Comparison of ENCODE assay signal across 23 cellular contexts in the genomic region with DNA sequence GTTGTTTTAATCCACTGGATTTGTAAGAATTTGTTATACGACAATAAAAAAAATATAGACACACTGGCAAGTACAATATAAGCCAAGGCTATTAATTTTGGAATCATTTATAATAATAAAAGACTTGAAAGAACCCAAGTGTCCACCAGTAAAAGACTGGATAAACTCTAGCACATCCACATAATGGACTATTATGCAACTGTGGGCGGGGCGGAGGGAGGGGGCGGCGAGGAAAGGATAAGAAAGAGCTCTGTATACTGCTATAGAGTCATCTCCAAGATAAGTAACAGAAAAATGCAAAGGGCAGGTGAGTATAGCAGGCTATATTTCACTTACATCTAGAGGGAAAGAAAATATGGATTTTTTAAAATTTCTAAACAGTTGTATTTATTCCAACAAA.
DNase-seq lines count a peak whose midpoint lies in the region; ATAC-seq and TF ChIP-seq lines count a peak whose summit lies in the region.
"Had no signal": no experiment of that assay in that cellular context is flagged by ENCODE, and none has a peak within 500 bp of the region (broad histone marks: within the 10 kb centered on the region; RNA-seq: fewer than 3 reads in every experiment).

No MANE protein-coding gene starts in this region.

- no peak overlapping the region for H3K27ac ChIP-seq in right cardiac atrium (ENCODE audit: low read length)
- H3K27ac ChIP-seq: A549; BLaER1 treated with 17β-estradiol and CSF1 and Interleukin-3, amounts not matched to agents 10 nM and 100 nM had no signal

- no peak overlapping the region for H3K4me3 ChIP-seq in epithelial cell of esophagus (ENCODE audit: low read length)
- no peak overlapping the region for H3K4me3 ChIP-seq in right cardiac atrium (ENCODE audit: low read length)
- no peak overlapping the region for H3K4me3 ChIP-seq in Caco-2 (ENCODE audit: low read depth, low read length)
- H3K4me3 ChIP-seq: A549; BLaER1 treated with 17β-estradiol and CSF1 and Interleukin-3, amounts not matched to agents 10 nM and 100 nM; GM23338 had no signal

- 93% methylated on average over 5 of the region's 5 CpGs for WGBS in right cardiac atrium

- H3K4me3 Mint-ChIP-seq in Caco-2 (ENCODE audit: unreplicated experiment): no peak overlapping the region
- H3K4me3 Mint-ChIP-seq: CD14-positive monocyte; CD4-positive, alpha-beta T cell; CD8-positive, alpha-beta memory T cell; GM23338; H9 had no signal

- no peaks in the 10 kb centered on the region for H3K27me3 Mint-ChIP-seq in Caco-2 (ENCODE audit: insufficient read depth, unreplicated experiment)
- H3K27me3 Mint-ChIP-seq: CD4-positive, alpha-beta T cell; CD8-positive, alpha-beta memory T cell had no signal

- no peak for ATAC-seq in GM19035 (IDR thresholded peaks at IDR 0.05; ENCODE audit: unreplicated experiment)
- ATAC-seq in right cardiac atrium: no peak
- ATAC-seq: A549, GM23338, HCT116 had no signal

- no peaks in the 10 kb centered on the region for H3K36me3 Mint-ChIP-seq in Caco-2 (ENCODE audit: insufficient read depth, unreplicated experiment)

- intact Hi-C loops in right cardiac atrium (cut with DNase I) (no loop called here), Caco-2 (cut with micrococcal nuclease; ENCODE audit: unreplicated experiment) (no loop called here)

- POLR2A ChIA-PET in Caco-2 (lab: Charles Lee): no interaction called here

- no TSS peak for BruUV-seq in Caco-2 (replicated peaks; lab: Mats Ljungman, UMichigan)

- no peaks in the 10 kb centered on the region; the same call in none of the 2 replicates for H3K36me3 ChIP-seq in Caco-2 (ENCODE audit: control insufficient read depth, insufficient read depth, low read length)
- H3K36me3 ChIP-seq: BE2C had no signal

- peaks cover 19% of the 10 kb centered on the region for H3K9me3 Mint-ChIP-seq in Caco-2 (ENCODE audit: unreplicated experiment)

- CTCF ChIA-PET in Caco-2 (lab: Charles Lee): no interaction called here

- H3K27me3 ChIP-seq in right cardiac atrium (ENCODE audit: control insufficient read depth, insufficient read depth) (no peaks in the 10 kb centered on the region), Caco-2 (replicated peaks; ENCODE audit: control insufficient read depth, insufficient read depth, low read length) (no peaks in the 10 kb centered on the region)
- H3K27me3 ChIP-seq: BE2C; BLaER1 treated with 17β-estradiol and CSF1 and Interleukin-3, amounts not matched to agents 10 nM and 100 nM had no signal

- no peaks in the 10 kb centered on the region for H3K4me1 Mint-ChIP-seq in Caco-2 (ENCODE audit: low read depth, unreplicated experiment)
- H3K4me1 Mint-ChIP-seq: CD14-positive monocyte; CD8-positive, alpha-beta memory T cell; GM23338; H9 had no signal

- TF ChIP-seq CTCF in epithelial cell of esophagus (IDR thresholded peaks at IDR 0.05; ENCODE audit: insufficient read depth, low read depth, low read length, missing control alignments) (no peak), Caco-2 (IDR thresholded peaks at IDR 0.05; ENCODE audit: insufficient read depth in 1 of 2, low read depth in 1 of 2, low read length in 1 of 2, severe bottlenecking in 1 of 2, unreplicated experiment in 1 of 2) (no peak)

- H3K9me3 ChIP-seq in right cardiac atrium (ENCODE audit: control insufficient read depth, low read length) (peaks cover 3% of the 10 kb centered on the region), Caco-2 (peaks cover 11% of the 10 kb centered on the region; the same call in 1 of the 2 replicates)
- H3K9me3 ChIP-seq: A549, BE2C had no signal

- DNase-seq in COLO829 (ENCODE audit: low spot score) (peak; percentile 10), epithelial cell of esophagus (ENCODE audit: low read depth) (peak; percentile 18), medulla oblongata (ENCODE audit: extremely low spot score) (peak; percentile 43), putamen (ENCODE audit: low spot score) (peak; percentile 19), right cardiac atrium (no peak), Caco-2 (no peak)
- no peak for DNase-seq in activated CD4-positive, alpha-beta T cell treated with anti-CD3 and anti-CD28 coated beads, Interleukin-2, amount 50 U/mL, for 1 hour
- DNase-seq: 8988T; ACHN; AML-193; BE2C; CD4-positive, alpha-beta T cell; CD8-positive, alpha-beta memory T cell; COR-L47; DMS153; DND-41; H9 had no signal

- H3K27ac Mint-ChIP-seq in Caco-2 (ENCODE audit: unreplicated experiment): no peak overlapping the region
- H3K27ac Mint-ChIP-seq: CD14-positive monocyte; CD4-positive, alpha-beta T cell; CD8-positive, alpha-beta memory T cell; GM23338 had no signal

- H3K4me1 ChIP-seq in right cardiac atrium (ENCODE audit: control insufficient read depth, insufficient read depth, low read length) (no peaks in the 10 kb centered on the region), Caco-2 (no peaks in the 10 kb centered on the region)
- H3K4me1 ChIP-seq: A549; BE2C; BLaER1 treated with 17β-estradiol and CSF1 and Interleukin-3, amounts not matched to agents 10 nM and 100 nM had no signal

Comparison
In these comparisons a context has a peak if more than half of its experiments do, and no peak if none do; other contexts are left out.
1. DNase-seq: peak in COLO829 (single experiment), epithelial cell of esophagus (single experiment), medulla oblongata (single experiment) and putamen (single experiment); none in right cardiac atrium (0 of 3), Caco-2 (0 of 2) and activated CD4-positive, alpha-beta T cell treated with anti-CD3 and anti-CD28 coated beads, Interleukin-2, amount 50 U/mL, for 1 hour (single experiment).